ENCODE assay signal across 8 cellular contexts in the genomic region with DNA sequence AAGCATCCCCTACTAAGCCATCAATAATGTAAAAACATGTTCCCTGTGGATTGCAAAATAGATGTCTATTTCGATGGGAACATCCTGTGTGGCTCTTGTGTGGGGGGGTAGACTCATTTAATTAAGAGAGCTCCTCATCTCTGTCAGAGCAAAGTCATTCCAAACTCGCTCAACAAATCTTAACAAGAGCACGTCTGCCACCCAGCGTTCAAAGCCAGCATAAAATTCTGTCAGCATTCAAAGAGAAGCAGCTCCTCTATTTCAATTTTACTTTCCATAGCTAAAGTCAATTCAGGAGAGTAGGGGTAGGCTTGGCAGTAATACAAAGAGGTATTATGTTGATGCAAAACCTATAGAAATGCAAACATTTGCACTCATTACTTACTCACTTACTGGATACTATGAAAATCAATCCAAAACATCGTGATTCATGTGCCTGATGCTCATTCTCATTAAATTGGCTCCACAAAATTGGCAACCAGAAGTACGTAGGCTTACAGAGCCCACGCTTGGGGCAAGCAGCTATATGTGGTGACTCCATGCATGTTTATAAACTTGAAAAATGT.
DNase-seq lines count a peak whose midpoint lies in the region; ATAC-seq and TF ChIP-seq lines count a peak whose summit lies in the region.

No MANE protein-coding gene starts in this region.

- H3K4me3 Mint-ChIP-seq in CD8-positive, alpha-beta T cell: no peak overlapping the region

- no peaks in the 10 kb centered on the region for H3K36me3 ChIP-seq in CD8-positive, alpha-beta T cell (ENCODE audit: insufficient read depth, low read length)
- H3K36me3 ChIP-seq in right lobe of liver: no peaks in the 10 kb centered on the region

- POLR2A ChIA-PET in CD8-positive, alpha-beta T cell (lab: Charles Lee): no interaction called here

- H3K4me1 Mint-ChIP-seq in CD8-positive, alpha-beta T cell (ENCODE audit: low read depth): no peaks in the 10 kb centered on the region

- DNase-seq in CD8-positive, alpha-beta T cell: peak in 3 of 7 experiments; percentile 20 to 27 (median 24)
- DNase-seq in GM19238 (ENCODE audit: insufficient read length, low spot score): peak; percentile 6
- peak; percentile 31 for DNase-seq in LoVo (ENCODE audit: low spot score)
- peak; percentile 2 for DNase-seq in T-helper 9 cell
- peak; percentile 26 for DNase-seq in cerebellum (ENCODE audit: low spot score)
- peak in 2 of 3 donors; percentile 39 to 53 for DNase-seq in right lobe of liver
- peak; percentile 63 for DNase-seq in stromal cell of bone marrow (ENCODE audit: low read depth)

- H3K9me3 Mint-ChIP-seq in CD8-positive, alpha-beta T cell: no peaks in the 10 kb centered on the region

- H3K27ac Mint-ChIP-seq in CD8-positive, alpha-beta T cell: no peak overlapping the region

- no peak for ATAC-seq in CD8-positive, alpha-beta T cell
- ATAC-seq in right lobe of liver: peak; percentile 71 to 80 (median 74)
- no peak for ATAC-seq in HG03378 (IDR thresholded peaks at IDR 0.05; ENCODE audit: unreplicated experiment)

- WGBS in right lobe of liver (ENCODE audit: insufficient coverage, low coverage, low lambda C conversion rate, missing lambda C conversion rate): 19% methylated on average over 7 of the region's 7 CpGs

- no peaks in the 10 kb centered on the region for H3K9me3 ChIP-seq in CD8-positive, alpha-beta T cell (ENCODE audit: low read length)
- no peaks in the 10 kb centered on the region for H3K9me3 ChIP-seq in right lobe of liver

- no peaks in the 10 kb centered on the region for H3K27me3 ChIP-seq in CD8-positive, alpha-beta T cell (ENCODE audit: insufficient read depth, low read length)
- no peaks in the 10 kb centered on the region for H3K27me3 ChIP-seq in right lobe of liver

- TF ChIP-seq POLR2A in right lobe of liver (IDR thresholded peaks at IDR 0.05): no peak

- H3K4me1 ChIP-seq in CD8-positive, alpha-beta T cell (ENCODE audit: insufficient read depth, low read length): no peaks in the 10 kb centered on the region
- no peaks in the 10 kb centered on the region for H3K4me1 ChIP-seq in right lobe of liver

- peaks cover 27% of the 10 kb centered on the region for H3K27me3 Mint-ChIP-seq in CD8-positive, alpha-beta T cell (ENCODE audit: low read depth)

- no peaks in the 10 kb centered on the region for H3K36me3 Mint-ChIP-seq in CD8-positive, alpha-beta T cell

- peak; percentile 24 for TF ChIP-seq CTCF in CD8-positive, alpha-beta T cell (IDR thresholded peaks at IDR 0.05)
- TF ChIP-seq CTCF in right lobe of liver (IDR thresholded peaks at IDR 0.05): peak; percentile 52 to 63 (median 56)

- CTCF ChIA-PET in CD8-positive, alpha-beta T cell (lab: Charles Lee): interaction anchor here (0.9 to 1.7 kb wide), 2 partner anchors 9 kb away, joined by 3 to 5 read pairs; no protein-coding TSS in a partner anchor

- no peak overlapping the region for H3K27ac ChIP-seq in CD8-positive, alpha-beta T cell (ENCODE audit: low read depth, low read length)
- no peak overlapping the region for H3K27ac ChIP-seq in right lobe of liver

- H3K4me3 ChIP-seq in CD8-positive, alpha-beta T cell (ENCODE audit: low read depth, low read length): no peak overlapping the region
- no peak overlapping the region for H3K4me3 ChIP-seq in right lobe of liver

- intact Hi-C loops in CD8-positive, alpha-beta T cell (cut with DNase I, micrococcal nuclease): loop anchor here in 1 of 2 experiments (10.0 kb wide), 1 partner anchor 818 kb away; no protein-coding TSS in a partner anchor
- intact Hi-C loops in right lobe of liver (cut with DNase I): no loop called here

Comparison
In these comparisons a context has a peak if more than half of its experiments do, and no peak if none do; other contexts are left out.
1. ATAC-seq: peak in right lobe of liver (4 of 4); none in CD8-positive, alpha-beta T cell (single experiment) and HG03378 (single experiment).